ENCODE assay signal across 9 cellular contexts in genomic region chr6:44128020-44128917, GRCh38. TPM values are rescaled to one million over a fixed set of nuclear protein-coding genes. Genes with fewer than 3 reads are reported as not detected.
DNase-seq lines count a peak whose midpoint lies in the region; ATAC-seq and TF ChIP-seq lines count a peak whose summit lies in the region.
"Had no signal": no experiment of that assay in that cellular context is flagged by ENCODE, and none has a peak within 500 bp of the region (broad histone marks: within the 10 kb centered on the region; RNA-seq: fewer than 3 reads in every experiment).

No MANE protein-coding gene starts in this region.

- no peaks in the 10 kb centered on the region for H3K27me3 Mint-ChIP-seq in activated T-helper 2 cell treated with anti-CD3 and anti-CD28 coated beads, Interferon-gamma antibody, Interleukin-2, Interleukin-4, amounts not matched to agents 10 μg/mL and 5 μg/mL and 100 μg/mL, durations not matched to agents 14 hours and 24 hours and 36 hours (ENCODE audit: low read depth)
- peaks cover 4% of the 10 kb centered on the region for H3K27me3 Mint-ChIP-seq in glutamatergic neuron (ENCODE audit: unreplicated experiment)
- no peaks in the 10 kb centered on the region for H3K27me3 Mint-ChIP-seq in osteocyte (ENCODE audit: unreplicated experiment)

- H3K36me3 Mint-ChIP-seq in activated T-helper 2 cell treated with anti-CD3 and anti-CD28 coated beads, Interferon-gamma antibody, Interleukin-2, Interleukin-4, amounts not matched to agents 10 μg/mL and 5 μg/mL and 100 μg/mL, durations not matched to agents 14 hours and 24 hours and 36 hours (ENCODE audit: low read depth), result peaks cover 32% of the 10 kb centered on the region
- H3K36me3 Mint-ChIP-seq in glutamatergic neuron (ENCODE audit: unreplicated experiment) (no peaks in the 10 kb centered on the region), osteocyte (ENCODE audit: unreplicated experiment) (peaks cover 2% of the 10 kb centered on the region)

- TF ChIP-seq CTCF in glutamatergic neuron (IDR thresholded peaks at IDR 0.05; ENCODE audit: partially characterized antibody, unreplicated experiment) (no peak), osteocyte (IDR thresholded peaks at IDR 0.05) (no peak)

- peak overlapping the region; percentile 70 for H3K4me3 ChIP-seq in Jurkat, Clone E6-1 (ENCODE audit: low read length)

- ATAC-seq in activated CD4-positive, CD25-positive, alpha-beta regulatory T cell treated with anti-CD3 and anti-CD28 coated beads, Interleukin-2, amount 50 U/mL, for 24 hours, result no peak

- intact Hi-C loops in activated T-helper 2 cell treated with anti-CD3 and anti-CD28 coated beads, Interferon-gamma antibody, Interleukin-2, Interleukin-4, amounts not matched to agents 10 μg/mL and 5 μg/mL and 100 μg/mL, durations not matched to agents 14 hours and 24 hours and 36 hours (cut with micrococcal nuclease), result loop anchor here (5.0 kb wide), 1 partner anchor 139 kb away; the partner anchor contains the start of gene NFKBIE

- H3K4me1 Mint-ChIP-seq in activated T-helper 2 cell treated with anti-CD3 and anti-CD28 coated beads, Interferon-gamma antibody, Interleukin-2, Interleukin-4, amounts not matched to agents 10 μg/mL and 5 μg/mL and 100 μg/mL, durations not matched to agents 14 hours and 24 hours and 36 hours (ENCODE audit: low read depth), result peaks cover 34% of the 10 kb centered on the region
- H3K4me1 Mint-ChIP-seq in glutamatergic neuron (ENCODE audit: low read depth, unreplicated experiment) (peaks cover 33% of the 10 kb centered on the region), osteocyte (ENCODE audit: unreplicated experiment) (peaks cover 60% of the 10 kb centered on the region)

- H3K27ac Mint-ChIP-seq in activated T-helper 2 cell treated with anti-CD3 and anti-CD28 coated beads, Interferon-gamma antibody, Interleukin-2, Interleukin-4, amounts not matched to agents 10 μg/mL and 5 μg/mL and 100 μg/mL, durations not matched to agents 14 hours and 24 hours and 36 hours, result no peak overlapping the region
- peak overlapping the region; percentile 12 for H3K27ac Mint-ChIP-seq in glutamatergic neuron (ENCODE audit: unreplicated experiment)
- H3K27ac Mint-ChIP-seq in osteocyte (ENCODE audit: unreplicated experiment), result no peak overlapping the region

- peak overlapping the region; percentile 76 for H3K4me3 Mint-ChIP-seq in activated T-helper 2 cell treated with anti-CD3 and anti-CD28 coated beads, Interferon-gamma antibody, Interleukin-2, Interleukin-4, amounts not matched to agents 10 μg/mL and 5 μg/mL and 100 μg/mL, durations not matched to agents 14 hours and 24 hours and 36 hours (ENCODE audit: low read depth)
- H3K4me3 Mint-ChIP-seq in glutamatergic neuron (ENCODE audit: unreplicated experiment) (peak overlapping the region; percentile 87), osteocyte (ENCODE audit: unreplicated experiment) (peak overlapping the region; percentile 84)

- DNase-seq in activated CD4-positive, CD25-positive, alpha-beta regulatory T cell treated with anti-CD3 and anti-CD28 coated beads, Interleukin-2, amount 50 U/mL, for 72 hours, result peak; percentile 39
- DNase-seq in Jurkat, Clone E6-1 (ENCODE audit: low read depth, low spot score), result no peak
- DNase-seq in activated T-helper 2 cell treated with anti-CD3 and anti-CD28 coated beads, Interferon-gamma antibody, Interleukin-2, Interleukin-4, amounts not matched to agents 10 μg/mL and 5 μg/mL and 100 μg/mL, durations not matched to agents 14 hours and 24 hours and 36 hours (ENCODE audit: low spot score), result no peak
- DNase-seq in glutamatergic neuron (peak; percentile 67), osteocyte (ENCODE audit: extremely low spot score, unreplicated experiment) (no peak), NCI-H226 (no peak), NCI-H2107 (lab: John Stamatoyannopoulos, UW) (no peak)

- H3K9me3 Mint-ChIP-seq in activated T-helper 2 cell treated with anti-CD3 and anti-CD28 coated beads, Interferon-gamma antibody, Interleukin-2, Interleukin-4, amounts not matched to agents 10 μg/mL and 5 μg/mL and 100 μg/mL, durations not matched to agents 14 hours and 24 hours and 36 hours, result no peaks in the 10 kb centered on the region
- H3K9me3 Mint-ChIP-seq in glutamatergic neuron (ENCODE audit: unreplicated experiment), result peaks cover 8% of the 10 kb centered on the region
- H3K9me3 Mint-ChIP-seq in osteocyte (ENCODE audit: unreplicated experiment), result no peaks in the 10 kb centered on the region

RNA-seq across cellular contexts. Expression of gene TMEM63B, which starts 0.9 kb away (rescaled TPM):
- 20.2 TPM for polyA plus RNA-seq in Jurkat, Clone E6-1 (2012; ENCODE audit: insufficient read depth, insufficient read length)
- 20.3 and 23.6 TPM in 2 replicates for total RNA-seq in activated T-helper 2 cell treated with anti-CD3 and anti-CD28 coated beads, Interferon-gamma antibody, Interleukin-2, Interleukin-4, amounts not matched to agents 10 μg/mL and 5 μg/mL and 100 μg/mL, durations not matched to agents 14 hours and 24 hours and 36 hours
- total RNA-seq in glutamatergic neuron (ENCODE audit: unreplicated experiment), result 148 TPM
- total RNA-seq in osteocyte, result 36.1 and 36.2 TPM in 2 replicates

RNA-seq across cellular contexts. Expression of gene MRPL14, which starts 1.0 kb away (rescaled TPM):
- polyA plus RNA-seq in Jurkat, Clone E6-1 (2012; ENCODE audit: insufficient read depth, insufficient read length), result 105 TPM
- total RNA-seq in activated T-helper 2 cell treated with anti-CD3 and anti-CD28 coated beads, Interferon-gamma antibody, Interleukin-2, Interleukin-4, amounts not matched to agents 10 μg/mL and 5 μg/mL and 100 μg/mL, durations not matched to agents 14 hours and 24 hours and 36 hours, result 67.3 and 70.3 TPM in 2 replicates
- total RNA-seq in glutamatergic neuron (ENCODE audit: unreplicated experiment) (31.7 TPM), osteocyte (36.5 and 38.9 TPM in 2 replicates)

RNA-seq across cellular contexts. Expression of gene CAPN11, which starts 30.4 kb away (rescaled TPM):
- polyA plus RNA-seq in Jurkat, Clone E6-1 (2012; ENCODE audit: insufficient read depth, insufficient read length), result not detected
- total RNA-seq in activated T-helper 2 cell treated with anti-CD3 and anti-CD28 coated beads, Interferon-gamma antibody, Interleukin-2, Interleukin-4, amounts not matched to agents 10 μg/mL and 5 μg/mL and 100 μg/mL, durations not matched to agents 14 hours and 24 hours and 36 hours, result 0.09 and 0.30 TPM in 2 replicates
- total RNA-seq in glutamatergic neuron (ENCODE audit: unreplicated experiment) (not detected), osteocyte (not detected in 2 replicates)
- total RNA-seq: renal cortical epithelial cell had no signal

Comparison
In these comparisons a context has a peak if more than half of its experiments do, and no peak if none do; other contexts are left out.
1. DNase-seq: peak in activated CD4-positive, CD25-positive, alpha-beta regulatory T cell treated with anti-CD3 and anti-CD28 coated beads, Interleukin-2, amount 50 U/mL, for 72 hours (single experiment) and glutamatergic neuron (single experiment); none in Jurkat, Clone E6-1 (single experiment), activated T-helper 2 cell treated with anti-CD3 and anti-CD28 coated beads, Interferon-gamma antibody, Interleukin-2, Interleukin-4, amounts not matched to agents 10 μg/mL and 5 μg/mL and 100 μg/mL, durations not matched to agents 14 hours and 24 hours and 36 hours (single experiment), osteocyte (single experiment), NCI-H226 (single experiment) and NCI-H2107 (single experiment).
2. Peak in every context shown above with its lines, with median percentiles within 50 percentile points of each other: H3K4me3 Mint-ChIP-seq.